In genomic region chr13:49171358-49171757, GRCh38 we compare ENCODE assay signal across 10 cellular contexts. TPM values are rescaled to one million over a fixed set of nuclear protein-coding genes. Genes with fewer than 3 reads are reported as not detected.
"Had no signal": no experiment of that assay in that cellular context is flagged by ENCODE, and none has a peak within 500 bp of the region (broad histone marks: within the 10 kb centered on the region; RNA-seq: fewer than 3 reads in every experiment).

No MANE protein-coding gene starts in this region.

- H3K4me3 Mint-ChIP-seq: GM23338, HFFc6 had no signal

- H3K4me1 Mint-ChIP-seq: GM23338 had no signal

- H3K9me3 Mint-ChIP-seq: GM23338, HFFc6 had no signal

- H3K27ac Mint-ChIP-seq: GM23338, HFFc6 had no signal

- H3K9me3 ChIP-seq: HAP-1 had no signal

- H2AFZ ChIP-seq: GM23338 had no signal

- ATAC-seq: GM23338, HCT116 had no signal

- H3K27ac ChIP-seq: KMS-11 had no signal

- DNase-seq: H7, HFFc6, KBM-7 had no signal

- H3K4me2 ChIP-seq: GM23338, KMS-11 had no signal

- H3K9ac ChIP-seq: KMS-11 had no signal

- H3K4me3 ChIP-seq: GM23338, HAP-1 had no signal

- FAIRE-seq: HTR-8/SVneo had no signal

- H3K4me1 ChIP-seq: HAP-1 had no signal

RNA-seq across cellular contexts. Expression of gene MLNR, which starts 48.8 kb away (rescaled TPM):
- total RNA-seq: H4, H7, HFFc6, HT-29 had no signal
- polyA plus RNA-seq: GM23338 had no signal
